Comparison of ENCODE assay signal across 18 cellular contexts in genomic region chr2:19871836-19872235, GRCh38. TPM values are rescaled to one million over a fixed set of nuclear protein-coding genes. Genes with fewer than 3 reads are reported as not detected.
A peak's percentile ranks its signal among the peaks of the same experiment; 100 is the strongest.
DNase-seq lines count a peak whose midpoint lies in the region; ATAC-seq, FAIRE-seq and TF ChIP-seq lines count a peak whose summit lies in the region.
"Had no signal": no experiment of that assay in that cellular context is flagged by ENCODE, and none has a peak within 500 bp of the region (broad histone marks: within the 10 kb centered on the region; RNA-seq: fewer than 3 reads in every experiment).

No MANE protein-coding gene starts in this region.

- TF ChIP-seq POLR2A in A549 (IDR thresholded peaks at IDR 0.05; ENCODE audit: low read length) (0 out of 2 replicates have a peak, but pooled peaks have one; percentile 8), Peyer's patch (IDR thresholded peaks at IDR 0.05) (no peak)

- H3K4me1 ChIP-seq in A549 (no peaks in the 10 kb centered on the region), Peyer's patch (peaks cover 0 to 9% (median 4%) of the 10 kb centered on the region in 4 donors)

- H3K27ac ChIP-seq in A549 = no peak overlapping the region
- H3K27ac ChIP-seq in Peyer's patch = no peak overlapping the region

- ATAC-seq in A549 (no peak), sciatic nerve (no peak), HG03025 (IDR thresholded peaks at IDR 0.05; ENCODE audit: low FRiP score, unreplicated experiment) (no peak), HG02852 (IDR thresholded peaks at IDR 0.05; ENCODE audit: unreplicated experiment) (no peak)
- ATAC-seq in naive thymus-derived CD8-positive, alpha-beta T cell = no peak
- ATAC-seq: CD8-positive, alpha-beta T cell had no signal

- H3K4me3 Mint-ChIP-seq in naive thymus-derived CD8-positive, alpha-beta T cell = no peak overlapping the region
- H3K4me3 Mint-ChIP-seq: CD14-positive monocyte; CD8-positive, alpha-beta T cell; HFFc6; IgD-negative memory B cell had no signal

- POLR2A ChIA-PET in A549 (lab: Yijun Ruan, JAX) = no interaction called here
- POLR2A ChIA-PET in naive thymus-derived CD8-positive, alpha-beta T cell (lab: Charles Lee) = interaction anchor here (1.5 kb wide), 2 partner anchors 26 to 30 kb away, joined by 5 to 9 read pairs; partner anchors contain the start of gene TTC32

- no peak for TF ChIP-seq EP300 in A549 (IDR thresholded peaks at IDR 0.05)

- no peaks in the 10 kb centered on the region for H3K27me3 Mint-ChIP-seq in naive thymus-derived CD8-positive, alpha-beta T cell
- H3K27me3 Mint-ChIP-seq: IgD-negative memory B cell had no signal

- H3K36me3 Mint-ChIP-seq in naive thymus-derived CD8-positive, alpha-beta T cell = peaks cover 0 to 51% (median 17%) of the 10 kb centered on the region in 3 donors
- H3K36me3 Mint-ChIP-seq: IgD-negative memory B cell had no signal

- CTCF ChIA-PET in A549 (lab: Yijun Ruan, JAX) = interaction anchor here (1.0 to 6.2 kb wide), 3 partner anchors 8 to 502 kb away, joined by 3 to 53 read pairs (median 5); no protein-coding TSS in a partner anchor

- H3K9me3 Mint-ChIP-seq in naive thymus-derived CD8-positive, alpha-beta T cell = no peaks in the 10 kb centered on the region
- H3K9me3 Mint-ChIP-seq: CD8-positive, alpha-beta T cell; HFFc6; IgD-negative memory B cell had no signal

- H3K27ac Mint-ChIP-seq in naive thymus-derived CD8-positive, alpha-beta T cell = peak overlapping the region in 6 of 10 donors; percentile 22 to 92 (median 34)
- H3K27ac Mint-ChIP-seq: CD14-positive monocyte; CD8-positive, alpha-beta T cell; HFFc6 had no signal

- intact Hi-C loops in sciatic nerve (cut with DNase I) (no loop called here), posterior cingulate gyrus (cut with DNase I) (no loop called here)

- no peak for TF ChIP-seq RAD21 in A549 (conservative IDR thresholded peaks at IDR 0.05 in 1 of 2, IDR thresholded peaks at IDR 0.05 in 1 of 2)

- no peak for FAIRE-seq in A549 (lab: Jason Lieb, UNC)
- FAIRE-seq: D721Med, GM19239, H1 had no signal

- H3K4me3 ChIP-seq in A549 = no peak overlapping the region
- H3K4me3 ChIP-seq in Peyer's patch = no peak overlapping the region

- H3K9me3 ChIP-seq in A549 = no peaks in the 10 kb centered on the region
- H3K9me3 ChIP-seq in Peyer's patch = no peaks in the 10 kb centered on the region

- TF ChIP-seq CTCF in A549 (IDR thresholded peaks at IDR 0.05) (no peak), Peyer's patch (IDR thresholded peaks at IDR 0.05) (no peak)

- H3K36me3 ChIP-seq in Peyer's patch = no peaks in the 10 kb centered on the region

- H3K4me1 Mint-ChIP-seq in naive thymus-derived CD8-positive, alpha-beta T cell = peaks cover 24 to 56% (median 35%) of the 10 kb centered on the region in 4 donors

- H3K4me2 ChIP-seq in A549 = no peak overlapping the region

- no peak for DNase-seq in A549 (ENCODE audit: low read depth in 1 of 2, low spot score in 1 of 2)
- DNase-seq in Peyer's patch = peak in 2 of 3 donors; percentile 17 to 21
- peak in 1 of 10 donors; percentile 28 for DNase-seq in naive thymus-derived CD8-positive, alpha-beta T cell
- peak; percentile 33 for DNase-seq in sciatic nerve (ENCODE audit: low spot score)
- DNase-seq in dermis blood vessel endothelial cell = no peak
- DNase-seq in posterior cingulate gyrus = no peak
- DNase-seq: CD8-positive, alpha-beta T cell; COR-L47; GF-D8; HCEC 1CT; HFFc6 had no signal

- H3K27me3 ChIP-seq in Peyer's patch = no peaks in the 10 kb centered on the region

- 77% methylated on average over 2 of the region's 2 CpGs for WGBS in A549 (ENCODE audit: missing lambda C conversion rate)

TF ChIP-seq in A549, 52 proteins besides CTCF, POLR2A, EP300 and RAD21:
- TF ChIP-seq PBX3 (IDR thresholded peaks at IDR 0.05) (no peak), RCOR1 (IDR thresholded peaks at IDR 0.05; ENCODE audit: low read depth, low read length) (no peak), MAFK (IDR thresholded peaks at IDR 0.05; ENCODE audit: partially characterized antibody) (no peak), MAZ (IDR thresholded peaks at IDR 0.05; ENCODE audit: borderline replicate concordance, low read depth, low read length) (no peak), REST (IDR thresholded peaks at IDR 0.05) (no peak), HOXB5 (CRISPR knock-in tag; IDR thresholded peaks at IDR 0.05) (no peak), BHLHE40 (IDR thresholded peaks at IDR 0.05; ENCODE audit: low read depth, low read length) (no peak), EHF (CRISPR knock-in tag; IDR thresholded peaks at IDR 0.05) (no peak), HMGXB4 (CRISPR knock-in tag; IDR thresholded peaks at IDR 0.05; ENCODE audit: borderline replicate concordance) (no peak), ZFP36 (IDR thresholded peaks at IDR 0.05; ENCODE audit: borderline replicate concordance, partially characterized antibody) (no peak), TFCP2L1 (CRISPR knock-in tag; IDR thresholded peaks at IDR 0.05) (no peak), GATA3 (IDR thresholded peaks at IDR 0.05; ENCODE audit: borderline replicate concordance) (no peak), MYC (IDR thresholded peaks at IDR 0.05; ENCODE audit: borderline replicate concordance, low read length) (no peak), RNF2 (IDR thresholded peaks at IDR 0.05; ENCODE audit: borderline replicate concordance, low read depth) (no peak), RFX5 (IDR thresholded peaks at IDR 0.05) (no peak), CHD4 (IDR thresholded peaks at IDR 0.05; ENCODE audit: borderline replicate concordance) (no peak)

RNA-seq across cellular contexts. Expression of gene TTC32, which starts 29.9 kb away (rescaled TPM):
- polyA plus RNA-seq in A549 (2011; rRNA removed) (23.4 and 37.1 TPM in 2 replicates), A549 (2017; fragmentation: RNase III; extraction: RNeasy Plus Mini Kit Qiagen cat#74134 plus additional on column Dnase treatment) (19.6 to 22.4 TPM (median 21.4 TPM) in 3 replicates)
- polyA plus RNA-seq in A549 (2012; cell fraction: cytosol; rRNA removed) = 15.4 and 16.8 TPM in 2 replicates
- 12.8 and 13.5 TPM in 2 replicates for polyA plus RNA-seq in A549 (2012; cell fraction: nucleus; rRNA removed)
- 9.1 and 10.7 TPM in 2 replicates for polyA minus RNA-seq in A549 (2011; rRNA and poly(A)+ RNA removed)
- total RNA-seq in Peyer's patch (10 to 100 TPM; 15.2 to 30.5 (median 21.4) TPM), sciatic nerve (18.8 TPM), dermis blood vessel endothelial cell (8.1 and 9.4 TPM in 2 replicates)
- 10 to 100 TPM; 65.7 to 66.5 TPM for total RNA-seq in naive thymus-derived CD8-positive, alpha-beta T cell
- 10 to 100 TPM; 21.9 to 37.0 (median 31.0) TPM for polyA plus RNA-seq in naive thymus-derived CD8-positive, alpha-beta T cell

Comparison
In these comparisons a context has a peak if more than half of its experiments do, and no peak if none do; other contexts are left out.
1. DNase-seq: peak in Peyer's patch (2 of 3) and sciatic nerve (single experiment); none in A549 (0 of 2), dermis blood vessel endothelial cell (single experiment) and posterior cingulate gyrus (0 of 10).